ENCODE assay signal across 9 cellular contexts in genomic region chr12:115504241-115504941, GRCh38.
DNase-seq lines count a peak whose midpoint lies in the region; ATAC-seq and TF ChIP-seq lines count a peak whose summit lies in the region.
"Had no signal": no experiment of that assay in that cellular context is flagged by ENCODE, and none has a peak within 500 bp of the region (broad histone marks: within the 10 kb centered on the region; RNA-seq: fewer than 3 reads in every experiment).

No MANE protein-coding gene starts in this region.

- H3K9me3 ChIP-seq in heart left ventricle (peaks cover 0 to 7% (median 0%) of the 10 kb centered on the region in 12 donors), H9 (ENCODE audit: control insufficient read depth, low read depth, low read length) (no peaks in the 10 kb centered on the region)
- H3K9me3 ChIP-seq: SJCRH30 had no signal

- peaks cover 10% of the 10 kb centered on the region for H3K4me1 Mint-ChIP-seq in CD14-positive monocyte
- H3K4me1 Mint-ChIP-seq in H9: peaks cover 46 to 52% of the 10 kb centered on the region in 2 experiments

- H3K9me3 Mint-ChIP-seq in CD14-positive monocyte (peaks cover 3 to 12% (median 6%) of the 10 kb centered on the region in 7 donors), H9 (peaks cover 0 to 1% of the 10 kb centered on the region in 2 experiments; a peak in 3 of 5 replicates)

- WGBS in heart left ventricle, 4 donors: 41 to 50% (median 45%) methylated on average over 9 of the region's 9 CpGs
- no CpG with 5 or more reads among the region's 9 CpGs for WGBS in H9 (ENCODE audit: extremely low coverage, insufficient read length, low lambda C conversion rate)

- no peaks in the 10 kb centered on the region for H3K23me2 ChIP-seq in H9 (ENCODE audit: insufficient read length, low read depth, low read length, poor library complexity, severe bottlenecking)

- peak; percentile 72 for ATAC-seq in HG03469 (IDR thresholded peaks at IDR 0.05; ENCODE audit: unreplicated experiment)
- peak; percentile 36 to 82 (median 64) for ATAC-seq in heart left ventricle

- H3K79me1 ChIP-seq in H9 (ENCODE audit: insufficient read depth, low read depth, low read length, poor library complexity, severe bottlenecking): no peaks in the 10 kb centered on the region

- TF ChIP-seq CTCF in CD14-positive monocyte (IDR thresholded peaks at IDR 0.05) (no peak), GM20000 (IDR thresholded peaks at IDR 0.05; ENCODE audit: extremely low read depth, missing control alignments) (no peak), heart left ventricle (IDR thresholded peaks at IDR 0.05) (peak in 1 of 12 donors; percentile 21), H9 (conservative IDR thresholded peaks at IDR 0.05) (no peak)

- no peaks in the 10 kb centered on the region for H4K20me1 ChIP-seq in H9 (ENCODE audit: control insufficient read depth, insufficient read depth, insufficient read length)

- H2BK5ac ChIP-seq in H9 (ENCODE audit: insufficient read length, low read length): no peak overlapping the region

- H3K27me3 ChIP-seq in heart left ventricle (no peaks in the 10 kb centered on the region), H9 (ENCODE audit: insufficient read depth, low read length) (peaks cover 4% of the 10 kb centered on the region; the same call in 1 of the 2 replicates)
- H3K27me3 ChIP-seq: SJCRH30 had no signal

- DNase-seq in CD14-positive monocyte (ENCODE audit: low spot score): no peak
- DNase-seq in GM20000 (ENCODE audit: low spot score): peak; percentile 57
- DNase-seq in heart left ventricle: peak in 4 of 5 donors; percentile 34 to 55 (median 46)
- DNase-seq in central memory CD4-positive, alpha-beta T cell: no peak
- DNase-seq in H9: no peak
- DNase-seq in kidney tubule cell (ENCODE audit: low spot score): no peak
- DNase-seq in cerebellar cortex (ENCODE audit: low spot score): no peak
- DNase-seq: SJCRH30 had no signal

- no peak overlapping the region for H4K91ac ChIP-seq in H9 (ENCODE audit: insufficient read length, low read depth, low read length)

- no peak overlapping the region for H4K8ac ChIP-seq in H9 (replicated peaks; ENCODE audit: insufficient read length, low read depth, low read length)

- H3K14ac ChIP-seq in H9 (ENCODE audit: insufficient read depth, low read length): no peak overlapping the region

- H2BK20ac ChIP-seq in H9 (ENCODE audit: low read depth, low read length, poor library complexity, severe bottlenecking): no peak overlapping the region

- H3K4me2 ChIP-seq in H9 (ENCODE audit: insufficient read depth, insufficient read length, low read length): no peak overlapping the region

- H2AFZ ChIP-seq in H9 (ENCODE audit: low read length): no peak overlapping the region

- no peak overlapping the region for H3K23ac ChIP-seq in H9 (ENCODE audit: insufficient read length, low read depth, low read length)

- H4K5ac ChIP-seq in H9 (ENCODE audit: insufficient read length, low read depth, low read length): no peak overlapping the region

- no peak overlapping the region for H3T11ph ChIP-seq in H9 (ENCODE audit: low read length)

- peak overlapping the region in 11 of 12 donors; percentile 41 to 84 (median 71) for H3K27ac ChIP-seq in heart left ventricle
- no peak overlapping the region for H3K27ac ChIP-seq in H9 (ENCODE audit: insufficient read length, low read depth, low read length)
- H3K27ac ChIP-seq: SJCRH30 had no signal

- no peak overlapping the region for H3K9ac ChIP-seq in H9 (ENCODE audit: extremely low read depth, insufficient read length, low read length)

- H3K56ac ChIP-seq in H9 (ENCODE audit: insufficient read length, low read depth, low read length): no peak overlapping the region

- no peak for TF ChIP-seq POLR2A in heart left ventricle (IDR thresholded peaks at IDR 0.05)

- H2BK12ac ChIP-seq in H9 (ENCODE audit: insufficient read length, low read depth, low read length): no peak overlapping the region

- intact Hi-C loops in CD14-positive monocyte (cut with micrococcal nuclease) (no loop called here), heart left ventricle (cut with DNase I) (loop anchor here in 6 of 10 donors (2.0 to 10.0 kb wide), 7 partner anchors 52 to 822 kb away; partner anchors contain the start of gene TBX3 (in 2 of the 6))

- H3K4ac ChIP-seq in H9 (ENCODE audit: low read depth, low read length): no peak overlapping the region

- H3K27me3 Mint-ChIP-seq in CD14-positive monocyte (ENCODE audit: low read depth in 3 of 3) (peaks cover 0 to 4% (median 2%) of the 10 kb centered on the region in 3 donors), H9 (ENCODE audit: low read depth) (peaks cover 57% of the 10 kb centered on the region)

- no peak overlapping the region for H3K18ac ChIP-seq in H9 (ENCODE audit: insufficient read length, low read depth, low read length)

- no peak overlapping the region for H2BK15ac ChIP-seq in H9 (ENCODE audit: low read depth, low read length)

- H3K36me3 ChIP-seq in heart left ventricle: no peaks in the 10 kb centered on the region
- H3K36me3 ChIP-seq: SJCRH30 had no signal

- H2BK120ac ChIP-seq in H9 (ENCODE audit: low read depth, low read length, poor library complexity, severe bottlenecking): no peak overlapping the region

- peaks cover 0 to 48% (median 25%) of the 10 kb centered on the region in 12 donors for H3K4me1 ChIP-seq in heart left ventricle
- H3K4me1 ChIP-seq in H9 (ENCODE audit: insufficient read depth, low read length): no peaks in the 10 kb centered on the region; the same call in 1 of the 2 replicates
- H3K4me1 ChIP-seq: SJCRH30 had no signal

- no peak overlapping the region for H3K4me3 ChIP-seq in heart left ventricle
- H3K4me3 ChIP-seq: SJCRH30 had no signal

- H3K4me3 Mint-ChIP-seq in CD14-positive monocyte (peak overlapping the region; percentile 52 to 78), H9 (no peak overlapping the region)

- no peaks in the 10 kb centered on the region for H3K36me3 Mint-ChIP-seq in CD14-positive monocyte
- H3K36me3 Mint-ChIP-seq in H9 (ENCODE audit: insufficient read depth in 1 of 3, low read depth in 3 of 3): no peaks in the 10 kb centered on the region; a peak in 3 of 7 replicates

- H3K27ac Mint-ChIP-seq in CD14-positive monocyte (peak overlapping the region in 3 of 7 donors; percentile 10 to 64 (median 30)), H9 (no peak overlapping the region; a peak in 1 of 7 replicates)

- no peaks in the 10 kb centered on the region for H3K79me2 ChIP-seq in H9 (ENCODE audit: insufficient read depth, low read length)

- H2AK5ac ChIP-seq in H9 (ENCODE audit: insufficient read length, low read length): no peak overlapping the region

Comparison
In these comparisons a context has a peak if more than half of its experiments do, and no peak if none do; other contexts are left out.
1. DNase-seq: peak in GM20000 (single experiment) and heart left ventricle (4 of 5); none in CD14-positive monocyte (single experiment), central memory CD4-positive, alpha-beta T cell (single experiment), H9 (single experiment), kidney tubule cell (single experiment) and cerebellar cortex (single experiment).
2. H3K4me3 Mint-ChIP-seq: peak in CD14-positive monocyte (2 of 2); none in H9 (0 of 2).
3. intact Hi-C loops: an anchor here in heart left ventricle (2.0 to 10.0 kb wide); none called in CD14-positive monocyte.